Comparison of ENCODE assay signal across 12 cellular contexts in the genomic region with DNA sequence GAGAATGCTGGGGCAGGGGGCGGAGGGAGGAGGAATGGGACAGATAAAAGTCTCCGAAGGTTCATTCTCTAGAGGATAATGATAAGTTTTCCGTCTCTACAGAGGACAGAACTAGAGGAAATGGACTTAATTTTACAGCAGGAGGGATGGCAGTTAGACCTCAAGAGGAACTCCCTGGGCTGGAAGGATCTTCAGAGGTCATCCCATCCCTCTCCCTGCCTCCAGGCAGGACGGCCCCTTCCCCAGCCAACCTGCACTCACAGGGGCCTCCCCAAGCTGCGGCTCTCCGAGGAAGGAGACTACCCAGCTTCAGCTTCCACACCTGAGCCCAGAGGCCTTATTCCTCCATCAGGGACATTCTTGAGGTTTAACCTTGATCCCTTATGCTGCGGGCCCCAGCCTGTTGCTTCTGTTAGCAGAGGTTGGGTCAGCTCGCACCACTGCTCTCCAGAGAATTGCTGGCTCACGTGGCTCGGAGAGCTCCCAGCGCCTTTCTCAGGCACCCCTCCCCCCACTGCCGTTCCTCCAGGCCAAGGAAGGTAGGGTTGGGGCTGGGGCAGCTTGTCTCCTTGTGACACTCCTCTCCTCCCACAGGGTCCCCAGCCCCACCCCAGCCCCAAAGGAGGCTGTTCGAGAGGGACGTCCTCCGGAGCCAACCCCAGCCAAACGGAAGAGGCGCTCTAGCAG. TPM values are rescaled to one million over a fixed set of nuclear protein-coding genes. Genes with fewer than 3 reads are reported as not detected.
DNase-seq lines count a peak whose midpoint lies in the region; ATAC-seq and TF ChIP-seq lines count a peak whose summit lies in the region.
"Had no signal": no experiment of that assay in that cellular context is flagged by ENCODE, and none has a peak within 500 bp of the region (broad histone marks: within the 10 kb centered on the region; RNA-seq: fewer than 3 reads in every experiment).

No MANE protein-coding gene starts in this region.

- WGBS in mesendoderm (ENCODE audit: extremely low coverage, insufficient coverage, low lambda C conversion rate), result no CpG with 5 or more reads among the region's 17 CpGs

- H3K4me3 ChIP-seq in adipocyte (ENCODE audit: low read length) (peak overlapping the region; percentile 33), mesendoderm (ENCODE audit: low read length) (no peak overlapping the region), Karpas-422 (ENCODE audit: low read length) (no peak overlapping the region), WERI-Rb-1 (ENCODE audit: low read depth, low read length) (no peak overlapping the region)
- H3K4me3 ChIP-seq: ascending aorta had no signal

- H3K27me3 Mint-ChIP-seq in CD4-positive, alpha-beta T cell, result no peaks in the 10 kb centered on the region

- ATAC-seq in CD4-positive, alpha-beta T cell (ENCODE audit: poor library complexity), result no peak
- ATAC-seq in HG02642 (IDR thresholded peaks at IDR 0.05; ENCODE audit: poor library complexity, unreplicated experiment), result no peak

- H2BK120ac ChIP-seq in mesendoderm (ENCODE audit: low read depth, low read length), result no peak overlapping the region

- POLR2A ChIA-PET in CD4-positive, alpha-beta T cell (lab: Charles Lee), result interaction anchor here (0.6 to 1.3 kb wide), 3 partner anchors 10 to 798 kb away, joined by 3 to 6 read pairs (median 5); partner anchors contain the start of gene SRRM2

- H3K79me1 ChIP-seq in mesendoderm (ENCODE audit: low read length), result peaks cover 40% of the 10 kb centered on the region

- no peak overlapping the region for H3K23ac ChIP-seq in mesendoderm (ENCODE audit: low read length)

- peaks cover 55% of the 10 kb centered on the region for H4K20me1 ChIP-seq in Karpas-422 (ENCODE audit: insufficient read depth, low read depth, low read length)

- no peak overlapping the region for H2AFZ ChIP-seq in Karpas-422 (ENCODE audit: low read length)

- no peaks in the 10 kb centered on the region for H3K9me2 ChIP-seq in Karpas-422 (replicated peaks; ENCODE audit: insufficient read depth, low read length)

- H2BK15ac ChIP-seq in mesendoderm (replicated peaks; ENCODE audit: low read depth), result no peak overlapping the region

- CTCF ChIA-PET in CD4-positive, alpha-beta T cell (lab: Charles Lee), result no interaction called here

- H3K18ac ChIP-seq in mesendoderm (ENCODE audit: low read length), result no peak overlapping the region

- peak overlapping the region; percentile 64 for H3K27ac Mint-ChIP-seq in CD4-positive, alpha-beta T cell

- no peak overlapping the region for H2BK5ac ChIP-seq in mesendoderm (ENCODE audit: low read length)

- H2AK5ac ChIP-seq in mesendoderm (ENCODE audit: low read length), result no peak overlapping the region

- H3K36me3 ChIP-seq in adipocyte (ENCODE audit: control insufficient read depth, insufficient read depth, low read length, severe bottlenecking) (peaks cover 95% of the 10 kb centered on the region), mesendoderm (ENCODE audit: control insufficient read depth, insufficient read depth, low read length) (peaks cover 59% of the 10 kb centered on the region), Karpas-422 (ENCODE audit: insufficient read depth, low read length) (peaks cover 59% of the 10 kb centered on the region), WERI-Rb-1 (peaks cover 95% of the 10 kb centered on the region)

- no peak overlapping the region for H3K4ac ChIP-seq in mesendoderm (ENCODE audit: low read depth, low read length)

- intact Hi-C loops in CD4-positive, alpha-beta T cell (cut with DNase I, micrococcal nuclease), result no loop called here

- no peak overlapping the region for H4K5ac ChIP-seq in mesendoderm (ENCODE audit: low read length)

- no peaks in the 10 kb centered on the region for H3K27me3 ChIP-seq in CD4-positive, alpha-beta T cell (ENCODE audit: control insufficient read depth, insufficient read depth, low read length)
- H3K27me3 ChIP-seq in adipocyte (replicated peaks; ENCODE audit: control insufficient read depth, insufficient read depth, low read length) (no peaks in the 10 kb centered on the region), mesendoderm (ENCODE audit: insufficient read depth, low read length, poor library complexity) (no peaks in the 10 kb centered on the region), Karpas-422 (ENCODE audit: low read length) (no peaks in the 10 kb centered on the region), WERI-Rb-1 (ENCODE audit: insufficient read depth, low read depth, severe bottlenecking) (no peaks in the 10 kb centered on the region)
- H3K27me3 ChIP-seq: ascending aorta, BE2C had no signal

- peaks cover 99% of the 10 kb centered on the region for H3K36me3 Mint-ChIP-seq in CD4-positive, alpha-beta T cell (ENCODE audit: low read depth)

- H3K27ac ChIP-seq in CD4-positive, alpha-beta T cell (ENCODE audit: low read depth, low read length), result no peak overlapping the region
- no peak overlapping the region for H3K27ac ChIP-seq in mesendoderm (ENCODE audit: low read depth, low read length)
- H3K27ac ChIP-seq in Karpas-422 (ENCODE audit: low read length), result no peak overlapping the region
- H3K27ac ChIP-seq in WERI-Rb-1, result no peak overlapping the region
- H3K27ac ChIP-seq: ascending aorta had no signal

- H3K9me3 ChIP-seq in CD4-positive, alpha-beta T cell (ENCODE audit: control insufficient read depth, low read length), result no peaks in the 10 kb centered on the region
- H3K9me3 ChIP-seq in adipocyte (ENCODE audit: control insufficient read depth, low read length), result no peaks in the 10 kb centered on the region
- no peaks in the 10 kb centered on the region for H3K9me3 ChIP-seq in Karpas-422 (ENCODE audit: low read length)
- no peaks in the 10 kb centered on the region for H3K9me3 ChIP-seq in WERI-Rb-1 (ENCODE audit: severe bottlenecking)
- H3K9me3 ChIP-seq: ascending aorta, BE2C had no signal

- H3K79me2 ChIP-seq in mesendoderm (ENCODE audit: control insufficient read depth, insufficient read depth, low read length) (peaks cover 46% of the 10 kb centered on the region), Karpas-422 (ENCODE audit: low read length) (peaks cover 18% of the 10 kb centered on the region)

- H3K4me1 ChIP-seq in adipocyte (ENCODE audit: control insufficient read depth, insufficient read depth, low read length) (peaks cover 49% of the 10 kb centered on the region), mesendoderm (ENCODE audit: control insufficient read depth, low read depth, low read length) (no peaks in the 10 kb centered on the region), Karpas-422 (ENCODE audit: low read length) (peaks cover 3% of the 10 kb centered on the region; the same call in 1 of the 2 replicates)
- H3K4me1 ChIP-seq: ascending aorta, BE2C had no signal

- DNase-seq in CD4-positive, alpha-beta T cell, result no peak
- DNase-seq in adipocyte (ENCODE audit: low read depth) (no peak), mesendoderm (peak; percentile 23), Karpas-422 (no peak), WERI-Rb-1 (no peak)
- DNase-seq: BE2C had no signal

- H3K4me3 Mint-ChIP-seq in CD4-positive, alpha-beta T cell, result no peak overlapping the region

- H3K4me1 Mint-ChIP-seq in CD4-positive, alpha-beta T cell (ENCODE audit: low read depth), result peaks cover 19% of the 10 kb centered on the region

- no peak overlapping the region for H4K8ac ChIP-seq in mesendoderm (ENCODE audit: low read depth, low read length)

- H3K4me2 ChIP-seq in mesendoderm (ENCODE audit: low read length) (no peak overlapping the region), Karpas-422 (ENCODE audit: low read depth, low read length, poor library complexity, severe bottlenecking) (no peak overlapping the region)

- TF ChIP-seq CTCF in CD4-positive, alpha-beta T cell (IDR thresholded peaks at IDR 0.05), result no peak
- TF ChIP-seq CTCF in WERI-Rb-1 (IDR thresholded peaks at IDR 0.05; ENCODE audit: low read depth, low read length), result no peak

- no peaks in the 10 kb centered on the region for H3K9me3 Mint-ChIP-seq in CD4-positive, alpha-beta T cell

- no peak overlapping the region for H3K56ac ChIP-seq in mesendoderm (ENCODE audit: low read length)

- H3K9ac ChIP-seq in adipocyte (ENCODE audit: low read length) (peak overlapping the region; percentile 49), mesendoderm (ENCODE audit: low read length) (no peak overlapping the region), Karpas-422 (ENCODE audit: low read length) (no peak overlapping the region)

RNA-seq across cellular contexts. Expression of gene ELOB, which starts 8.5 kb away (rescaled TPM):
- total RNA-seq in CD4-positive, alpha-beta T cell, result 100 to 1,000 TPM; 102 to 103 TPM
- polyA plus RNA-seq in mesendoderm (2013, experiment 1 of 2), result 125 TPM
- polyA plus RNA-seq in mesendoderm (2013, experiment 2 of 2), result 126 TPM
- 336 and 358 TPM in 2 replicates for total RNA-seq in Karpas-422 (2014; rRNA removed; shearing (Covaris generic); ENCODE audit: low replicate concordance)

RNA-seq across cellular contexts. Expression of gene SRRM2, which starts 16.1 kb away (rescaled TPM):
- total RNA-seq in CD4-positive, alpha-beta T cell, result 1,000 to 10,000 TPM; 1,187 to 1,199 TPM
- 539 TPM for polyA plus RNA-seq in mesendoderm (2013, experiment 1 of 2)
- 505 TPM for polyA plus RNA-seq in mesendoderm (2013, experiment 2 of 2)
- 127 and 133 TPM in 2 replicates for total RNA-seq in Karpas-422 (2014; rRNA removed; shearing (Covaris generic); ENCODE audit: low replicate concordance)

RNA-seq across cellular contexts. Expression of gene PRSS33, which starts 18.8 kb away (rescaled TPM):
- not detected for total RNA-seq in CD4-positive, alpha-beta T cell
- polyA plus RNA-seq in mesendoderm (2013, experiment 1 of 2), result not detected
- polyA plus RNA-seq in mesendoderm (2013, experiment 2 of 2), result not detected
- not detected in 2 replicates for total RNA-seq in Karpas-422 (2014; rRNA removed; shearing (Covaris generic); ENCODE audit: low replicate concordance)
- total RNA-seq: endothelial cell of umbilical vein; T-helper 2 cell treated with Interferon-gamma antibody and Interleukin-4, amounts not matched to agents 100 ng/mL and 5 ng/mL, for 36 hours had no signal
- polyA plus RNA-seq: endothelial cell of umbilical vein, neural cell had no signal

RNA-seq across cellular contexts. Expression of gene PRSS41, which starts 29.7 kb away (rescaled TPM):
- not detected for total RNA-seq in CD4-positive, alpha-beta T cell
- polyA plus RNA-seq in mesendoderm (2013, experiment 1 of 2), result not detected
- polyA plus RNA-seq in mesendoderm (2013, experiment 2 of 2), result not detected
- not detected in 2 replicates for total RNA-seq in Karpas-422 (2014; rRNA removed; shearing (Covaris generic); ENCODE audit: low replicate concordance)
- total RNA-seq: activated CD8-positive, alpha-beta memory T cell treated with anti-CD3 and anti-CD28 coated beads for 36 hours; ascending aorta; endothelial cell of umbilical vein; T-helper 2 cell treated with Interferon-gamma antibody and Interleukin-4, amounts not matched to agents 100 ng/mL and 5 ng/mL, for 36 hours had no signal
- polyA plus RNA-seq: endothelial cell of umbilical vein, neural cell had no signal

RNA-seq across cellular contexts. Expression of gene PRSS21, which starts 48.5 kb away (rescaled TPM):
- not detected for total RNA-seq in CD4-positive, alpha-beta T cell
- 0.53 TPM for polyA plus RNA-seq in mesendoderm (2013, experiment 1 of 2)
- 0.62 TPM for polyA plus RNA-seq in mesendoderm (2013, experiment 2 of 2)
- total RNA-seq in Karpas-422 (2014; rRNA removed; shearing (Covaris generic); ENCODE audit: low replicate concordance), result not detected in 2 replicates
- total RNA-seq: ascending aorta, endothelial cell of umbilical vein had no signal
- polyA plus RNA-seq: neural cell had no signal
